1 cellular context compared by ENCODE assay signal in the genomic region with DNA sequence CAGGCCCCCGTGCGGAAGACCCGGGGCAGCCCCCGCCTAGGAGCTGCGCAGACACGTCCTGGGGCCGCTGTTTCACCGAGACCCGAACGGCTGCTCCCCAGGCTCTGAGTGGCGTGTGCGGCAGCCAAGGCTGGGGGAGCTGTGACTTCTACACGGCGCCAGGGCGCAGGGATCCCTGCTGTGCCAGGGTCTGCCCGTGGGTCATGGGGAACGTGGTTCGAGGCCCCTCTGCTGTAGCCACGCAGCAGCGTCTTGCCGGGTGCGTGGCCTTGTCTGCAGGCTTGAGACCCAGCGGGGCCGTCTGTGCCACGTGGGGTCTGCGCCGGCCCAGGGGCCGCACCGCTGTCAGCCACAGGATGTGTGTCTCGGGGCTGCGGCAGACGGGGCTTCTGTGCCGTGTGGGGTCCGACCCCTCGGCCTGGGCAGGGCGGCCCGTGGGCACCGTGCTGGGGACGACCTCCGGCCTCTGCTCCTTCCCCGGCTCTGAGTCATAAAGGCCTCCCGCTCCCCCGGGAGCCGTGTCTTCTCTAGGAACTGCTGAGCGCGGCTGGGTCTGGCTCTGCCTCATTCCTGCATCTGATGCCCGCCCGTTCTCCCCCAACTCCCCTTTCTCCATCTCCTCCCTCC.
TF ChIP-seq lines count a peak whose summit lies in the region.

No MANE protein-coding gene starts in this region.

TF ChIP-seq in endothelial cell of umbilical vein, 7 proteins besides CTCF, POLR2A, EP300 and RAD21:
- TF ChIP-seq MYC (IDR thresholded peaks at IDR 0.05; ENCODE audit: low read depth, low read length) (no peak), EZH2 (IDR thresholded peaks at IDR 0.05; ENCODE audit: borderline replicate concordance, low read depth, low read length, severe bottlenecking) (no peak), FOS (IDR thresholded peaks at IDR 0.05; ENCODE audit: borderline replicate concordance, insufficient read depth, low read length) (peak; percentile 32), JUN (IDR thresholded peaks at IDR 0.05; ENCODE audit: borderline replicate concordance, insufficient read depth, insufficient read length, low read depth) (no peak), POLR2AphosphoS5 (IDR thresholded peaks at IDR 0.05; ENCODE audit: insufficient read depth, low read depth, low read length) (peak; percentile 35), GATA2 (IDR thresholded peaks at IDR 0.05; ENCODE audit: insufficient read depth, insufficient read length, low read depth, low read length) (no peak)
- TF ChIP-seq, protein P1, sequence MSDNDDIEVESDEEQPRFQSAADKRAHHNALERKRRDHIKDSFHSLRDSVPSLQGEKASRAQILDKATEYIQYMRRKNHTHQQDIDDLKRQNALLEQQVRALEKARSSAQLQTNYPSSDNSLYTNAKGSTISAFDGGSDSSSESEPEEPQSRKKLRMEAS (IDR thresholded peaks at IDR 0.05; ENCODE audit: insufficient read depth, insufficient read length): no peak
TF ChIP-seq in endothelial cell of umbilical vein: peak in this region for 2.
